33 cellular contexts compared by ENCODE assay signal in the genomic region with DNA sequence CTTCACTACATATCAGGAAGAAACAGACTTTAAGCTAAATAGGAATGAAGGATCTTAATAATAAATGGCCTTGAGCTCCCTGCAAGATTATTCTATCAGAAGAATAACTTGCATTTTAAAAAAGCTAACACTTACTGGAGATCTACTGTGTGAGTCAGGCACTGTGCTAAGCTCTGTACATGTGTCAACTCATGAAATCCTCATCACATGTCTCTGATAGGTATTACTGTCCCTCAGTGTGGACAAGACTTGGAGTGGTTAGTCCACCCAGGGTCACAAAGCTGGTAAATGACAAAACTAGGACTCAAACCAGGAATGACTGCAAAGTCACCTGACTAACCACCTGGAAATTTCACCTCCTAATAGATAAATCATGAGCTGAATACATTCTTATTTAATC.
"Had no signal": no experiment of that assay in that cellular context is flagged by ENCODE, and none has a peak within 500 bp of the region (broad histone marks: within the 10 kb centered on the region; RNA-seq: fewer than 3 reads in every experiment).

No MANE protein-coding gene starts in this region.

- H3K4me3 Mint-ChIP-seq: dendritic cell treated with granulocyte-macrophage colony-stimulating factor and Interleukin-4, amounts not matched to agents 40 ng/mL and 50 ng/mL, for 4 days; endodermal cell; immature natural killer cell; memory B cell; mesothelial cell of epicardium; naive B cell; natural killer cell treated with Interleukin-12 subunit alpha and Interleukin-12 subunit beta and Interleukin-15 and Interleukin-18, amount 100 ng/mL, for 72 hours; neural crest cell; stimulated activated naive CD8-positive, alpha-beta T cell treated with anti-CD3 and anti-CD28 coated beads, Interleukin-15, amount 100 ng/mL, for 72 hours had no signal

- H3K4me2 ChIP-seq: smooth muscle cell had no signal

- H3K27ac Mint-ChIP-seq: dendritic cell treated with granulocyte-macrophage colony-stimulating factor and Interleukin-4, amounts not matched to agents 40 ng/mL and 50 ng/mL, for 4 days; endodermal cell; memory B cell; mesothelial cell of epicardium; natural killer cell treated with Interleukin-12 subunit alpha and Interleukin-12 subunit beta and Interleukin-15 and Interleukin-18, amount 100 ng/mL, for 72 hours; progenitor cell of endocrine pancreas; stimulated activated naive CD8-positive, alpha-beta T cell treated with anti-CD3 and anti-CD28 coated beads, Interleukin-15, amount 100 ng/mL, for 72 hours had no signal

- H3K27me3 ChIP-seq: colonic mucosa, esophagus squamous epithelium, neutrophil, right atrium auricular region, suprapubic skin, transverse colon, upper lobe of right lung, uterus had no signal

- H3K4me1 ChIP-seq: colonic mucosa, right atrium auricular region, suprapubic skin, upper lobe of right lung, uterus had no signal

- H3K4me3 ChIP-seq: colonic mucosa, esophagus squamous epithelium, lung, mucosa of descending colon, right atrium auricular region, smooth muscle cell, suprapubic skin, transverse colon, upper lobe of right lung, uterus had no signal

- ATAC-seq: left ventricle myocardium superior; mucosa of descending colon; natural killer cell treated with Interleukin-12 subunit alpha and Interleukin-12 subunit beta and Interleukin-15 and Interleukin-18, amount 100 ng/mL, for 72 hours; sciatic nerve; stimulated activated naive CD8-positive, alpha-beta T cell treated with anti-CD3 and anti-CD28 coated beads, Interleukin-15, amount 100 ng/mL, for 72 hours; upper lobe of right lung had no signal

- H3K27me3 Mint-ChIP-seq: dendritic cell treated with granulocyte-macrophage colony-stimulating factor and Interleukin-4, amounts not matched to agents 40 ng/mL and 50 ng/mL, for 4 days; memory B cell; naive B cell; natural killer cell treated with Interleukin-12 subunit alpha and Interleukin-12 subunit beta and Interleukin-15 and Interleukin-18, amount 100 ng/mL, for 72 hours; progenitor cell of endocrine pancreas; stimulated activated naive CD8-positive, alpha-beta T cell treated with anti-CD3 and anti-CD28 coated beads, Interleukin-15, amount 100 ng/mL, for 72 hours had no signal

- H3K9me3 ChIP-seq: colonic mucosa, esophagus squamous epithelium, mucosa of descending colon, neutrophil, right atrium auricular region, suprapubic skin, transverse colon, upper lobe of right lung, uterus had no signal

- DNase-seq: colonic mucosa; effector CD8-positive, alpha-beta T cell; endodermal cell; esophagus squamous epithelium; hypothalamus; immature natural killer cell; islet precursor cell; kidney glomerular epithelial cell; left ventricle myocardium superior; mucosa of descending colon; naive B cell; stimulated activated CD4-positive, alpha-beta T cell treated with anti-CD3 and anti-CD28 coated beads, Interleukin-12 subunit alpha, Interleukin-12 subunit beta, amount 100 ng/mL, for 4 hours; stimulated activated CD4-positive, alpha-beta T cell treated with anti-CD3 and anti-CD28 coated beads, Interleukin-1b, Interleukin-23, amount 100 ng/mL, for 48 hours; stimulated activated CD4-positive, alpha-beta T cell treated with anti-CD3 and anti-CD28 coated beads, Interleukin-4, amount 100 ng/mL, for 1 hour; stimulated activated CD8-positive, alpha-beta memory T cell treated with anti-CD3 and anti-CD28 coated beads, Interleukin-4, amount 100 ng/mL, for 48 hours; stimulated activated naive CD4-positive, alpha-beta T cell; stimulated activated naive CD8-positive, alpha-beta T cell treated with anti-CD3 and anti-CD28 coated beads, Interleukin-15, amount 100 ng/mL, for 72 hours; transverse colon; upper lobe of right lung; uterus had no signal

- H2AFZ ChIP-seq: parathyroid adenoma had no signal

- H3K9me3 Mint-ChIP-seq: dendritic cell treated with granulocyte-macrophage colony-stimulating factor and Interleukin-4, amounts not matched to agents 40 ng/mL and 50 ng/mL, for 4 days; endodermal cell; immature natural killer cell; memory B cell; mesothelial cell of epicardium; naive B cell; natural killer cell treated with Interleukin-12 subunit alpha and Interleukin-12 subunit beta and Interleukin-15 and Interleukin-18, amount 100 ng/mL, for 72 hours; neural crest cell; stimulated activated naive CD8-positive, alpha-beta T cell treated with anti-CD3 and anti-CD28 coated beads, Interleukin-15, amount 100 ng/mL, for 72 hours had no signal

- H3K9ac ChIP-seq: parathyroid adenoma had no signal

- H3K36me3 ChIP-seq: colonic mucosa, uterus had no signal

- H3K4me1 Mint-ChIP-seq: mesothelial cell of epicardium, neural crest cell had no signal

- H3K27ac ChIP-seq: colonic mucosa, esophagus squamous epithelium, neutrophil, parathyroid adenoma, right atrium auricular region, suprapubic skin, transverse colon, upper lobe of right lung, uterus had no signal
